8 cellular contexts compared by ENCODE assay signal in the genomic region with DNA sequence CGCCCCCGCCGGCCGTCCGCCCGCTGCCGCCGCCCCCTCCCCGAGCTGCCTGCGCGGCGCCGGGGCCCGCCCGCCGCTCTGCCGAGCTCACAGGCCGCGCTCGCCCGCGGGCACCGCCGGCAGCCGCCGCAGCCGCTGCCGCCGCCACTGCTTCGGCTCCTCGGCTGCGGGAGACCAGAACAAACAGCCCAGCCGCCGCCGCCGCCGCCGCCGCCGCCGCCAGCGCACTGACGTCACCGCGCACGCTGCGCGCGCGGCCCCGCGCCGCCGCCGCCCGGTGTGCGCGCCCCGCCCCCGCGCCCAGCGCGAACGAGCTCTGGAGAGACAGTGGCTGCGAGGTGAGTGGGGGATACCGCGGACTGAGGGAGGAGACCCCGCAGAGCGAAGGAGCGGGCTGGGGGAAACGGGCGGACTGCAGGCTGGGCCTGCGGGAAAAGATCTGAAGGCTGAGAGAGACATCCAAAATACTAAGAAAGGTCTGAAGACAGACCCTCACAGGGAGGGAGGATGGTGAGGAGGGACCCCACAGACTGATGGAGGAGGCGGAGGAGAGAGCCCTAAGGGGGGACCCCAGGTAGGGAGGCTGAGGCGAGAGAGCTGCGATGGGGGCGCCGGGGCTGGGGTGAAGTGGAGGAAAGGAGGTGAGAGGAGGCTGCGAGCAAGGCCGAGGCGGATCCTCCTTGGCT. TPM values are rescaled to one million over a fixed set of nuclear protein-coding genes. Genes with fewer than 3 reads are reported as not detected.
A peak's percentile ranks its signal among the peaks of the same experiment; 100 is the strongest.
DNase-seq lines count a peak whose midpoint lies in the region; FAIRE-seq and TF ChIP-seq lines count a peak whose summit lies in the region.

A gene (minus strand): TSS at position 229 of the 686 bp plus-strand sequence. CDS start 59,440 bp downstream, outside the sequence.

- H3K4me3 ChIP-seq in WI38 (ENCODE audit: low read depth, low read length) (peak within 1 kb of the TSS; percentile 86), mammary epithelial cell (replicated peaks in 1 of 3; ENCODE audit: insufficient read depth in 1 of 3, low read depth in 2 of 3, low read length in 3 of 3) (peak within 1 kb of the TSS; percentile 89 to 96 (median 94))

- peak within 1 kb of the TSS; percentile 96 for H3K4me2 ChIP-seq in mammary epithelial cell (ENCODE audit: insufficient read depth, low read depth, low read length)

- peak; percentile 58; the same call in 1 of the 2 replicates for TF ChIP-seq POLR2A in H54 (IDR thresholded peaks at IDR 0.05; ENCODE audit: low read depth, low read length)

- peaks cover 78% of the 10 kb centered on the region for H3K79me2 ChIP-seq in mammary epithelial cell (ENCODE audit: insufficient read depth, low read length)

- H3K27me3 ChIP-seq in mammary epithelial cell (ENCODE audit: insufficient read depth, low read length): no peaks in the 10 kb centered on the region

- peak; percentile 49 for DNase-seq in G401 (ENCODE audit: low spot score)
- DNase-seq in H54 (ENCODE audit: insufficient read length, low spot score): peak; percentile 78
- peak; percentile 57 for DNase-seq in NCI-H1092 treated with DMSO at 0.1 percent for 48 hours (lab: John Stamatoyannopoulos, UW)
- peak; percentile 35 for DNase-seq in mammary epithelial cell
- peak; percentile 44 for DNase-seq in inferior parietal cortex (ENCODE audit: extremely low spot score)
- DNase-seq in stimulated activated CD4-positive, alpha-beta T cell treated with anti-CD3 and anti-CD28 coated beads, Interleukin-12 subunit alpha, Interleukin-12 subunit beta, amount 100 ng/mL, for 24 hours (ENCODE audit: low read depth in 2 of 2): peak; percentile 51 to 67
- DNase-seq in NCI-H446 treated with DMSO at 0.1 percent for 48 hours (lab: John Stamatoyannopoulos, UW): no peak

- H3K9me3 ChIP-seq in mammary epithelial cell (replicated peaks; ENCODE audit: insufficient read depth, low read length): no peaks in the 10 kb centered on the region

- peaks cover 11% of the 10 kb centered on the region for H4K20me1 ChIP-seq in mammary epithelial cell (ENCODE audit: insufficient read depth, low read length)

- no peaks in the 10 kb centered on the region for H3K36me3 ChIP-seq in mammary epithelial cell (ENCODE audit: insufficient read depth, low read length)

- peak within 1 kb of the TSS; percentile 98 for H2AFZ ChIP-seq in mammary epithelial cell (ENCODE audit: low read depth, low read length)

- WGBS in mammary epithelial cell (ENCODE audit: low coverage, missing lambda C conversion rate): 4% methylated on average over 4 of the region's 81 CpGs

- H3K9ac ChIP-seq in mammary epithelial cell (ENCODE audit: insufficient read depth, low read length): peak within 1 kb of the TSS; percentile 91

- no peak for FAIRE-seq in H54 (lab: Jason Lieb, UNC)

- TF ChIP-seq CTCF in WI38 (IDR thresholded peaks at IDR 0.05; ENCODE audit: low read depth, low read length) (no peak), mammary epithelial cell (conservative IDR thresholded peaks at IDR 0.05 in 1 of 2, IDR thresholded peaks at IDR 0.05 in 1 of 2; ENCODE audit: extremely low read depth in 1 of 2, insufficient read depth in 1 of 2, low read depth in 1 of 2, low read length in 2 of 2) (no peak)

- BruUV-seq in mammary epithelial cell (replicated peaks; lab: Mats Ljungman, UMichigan): no TSS peak

- H3K27ac ChIP-seq in mammary epithelial cell (ENCODE audit: insufficient read depth, low read depth, low read length): peak within 1 kb of the TSS; percentile 86

- intact Hi-C loops in mammary epithelial cell (cut with micrococcal nuclease): loop anchor here (5.0 kb wide), 1 partner anchor 35 kb away; no protein-coding TSS in a partner anchor

- dilution Hi-C loops in mammary epithelial cell (cut with HindIII; ENCODE audit: low sequenced_read_pairs): no loop called here

- CTCF ChIA-PET in mammary epithelial cell (lab: Charles Lee; ENCODE audit: low non-redundant PET): interaction anchor here (0.6 kb wide), 1 partner anchor 35 kb away, joined by 3 read pairs; no protein-coding TSS in a partner anchor

- peaks cover 9% of the 10 kb centered on the region for H3K4me1 ChIP-seq in mammary epithelial cell (ENCODE audit: insufficient read depth, low read length)

- in situ Hi-C loops in G401 (cut with HindIII; ENCODE audit: low sequenced_read_pairs): no loop called here
- in situ Hi-C loops in mammary epithelial cell (cut with MboI; ENCODE audit: low sequenced_read_pairs in 2 of 2): no loop called here

RNA-seq across cellular contexts. Expression of the gene that starts here (rescaled TPM):
- 7.4 and 8.6 TPM in 2 replicates for total RNA-seq in G401 (2014; rRNA removed; shearing (Covaris generic))
- 100 to 1,000 TPM in 1 of 2 donors, 10 to 100 TPM in 1; 22.2 to 113 TPM for total RNA-seq in mammary epithelial cell
- 9.9 TPM for polyA plus RNA-seq in mammary epithelial cell
- polyA minus RNA-seq in mammary epithelial cell: 166 TPM
